Comparison of ENCODE assay signal across 1 cellular context in genomic region chr10:11152801-11153200, GRCh38.
TF ChIP-seq lines count a peak whose summit lies in the region.

No MANE protein-coding gene starts in this region.

TF ChIP-seq in neural cell, 6 proteins besides CTCF, POLR2A, EP300 and RAD21:
- TF ChIP-seq REST (IDR thresholded peaks at IDR 0.05; ENCODE audit: borderline replicate concordance) (no peak), TAF1 (IDR thresholded peaks at IDR 0.05; ENCODE audit: low read depth) (no peak), SMC3 (conservative IDR thresholded peaks at IDR 0.05; ENCODE audit: poor library complexity) (no peak), EZH2 (IDR thresholded peaks at IDR 0.05; ENCODE audit: borderline replicate concordance, insufficient read depth, low read length, poor library complexity, severe bottlenecking) (no peak), MXI1 (conservative IDR thresholded peaks at IDR 0.05; ENCODE audit: poor library complexity, severe bottlenecking) (no peak), POLR2AphosphoS5 (IDR thresholded peaks at IDR 0.05) (no peak)
TF ChIP-seq in neural cell: peak in this region for 0.
